22 cellular contexts compared by ENCODE assay signal in genomic region chr10:130808686-130809085, GRCh38.
"Had no signal": no experiment of that assay in that cellular context is flagged by ENCODE, and none has a peak within 500 bp of the region (broad histone marks: within the 10 kb centered on the region; RNA-seq: fewer than 3 reads in every experiment).

No MANE protein-coding gene starts in this region.

- H3K4me3 ChIP-seq: PC-9, SJSA1, SK-N-MC had no signal

- DNase-seq: KBM-7, MV-4-11, NCI-H1048, NCI-H1105, NCI-H1417, NCI-H146, NCI-H1694 treated with DMSO at 0.1 percent for 48 hours, NCI-H2029, NCI-H2081 treated with DMSO at 0.1 percent for 48 hours, NCI-H2171, NCI-H226, NCI-H446, NCI-H510A, NCI-H524 treated with DMSO at 0.1 percent for 48 hours, NCI-H69, NCI-H774, PC-9, Right ventricle myocardium superior, RPMI8226, SIG-M5 had no signal

- H3K4me1 ChIP-seq: SJSA1 had no signal

- H3K27me3 ChIP-seq: SJSA1 had no signal

- H3K27ac ChIP-seq: PC-9, SJSA1, SK-N-MC had no signal

- H3K36me3 ChIP-seq: SJSA1 had no signal
